ENCODE assay signal across 1 cellular context in the genomic region with DNA sequence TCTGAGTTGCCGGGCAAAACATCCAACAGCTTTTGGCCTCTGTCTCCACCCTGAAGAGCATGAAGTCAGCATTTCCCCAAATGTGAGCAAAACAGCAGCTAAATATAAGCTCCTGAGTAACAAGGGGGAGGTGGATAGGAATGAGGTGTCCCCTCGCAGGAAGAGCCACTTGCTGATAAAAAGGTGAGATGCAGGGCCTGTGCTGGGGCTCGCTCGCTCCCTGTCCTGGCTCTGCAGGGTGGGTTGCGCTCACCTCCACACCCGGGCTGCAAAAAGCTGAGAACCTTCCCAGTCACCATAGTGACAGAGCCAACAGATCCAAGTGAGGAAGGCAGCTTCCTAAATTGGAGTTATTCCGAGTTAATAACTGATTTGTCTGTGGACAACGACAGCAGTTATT.
TF ChIP-seq lines count a peak whose summit lies in the region.

No MANE protein-coding gene starts in this region.

TF ChIP-seq in WTC11, 78 proteins besides CTCF, POLR2A, EP300 and RAD21 (continued from another document):
- TF ChIP-seq, protein P1, sequence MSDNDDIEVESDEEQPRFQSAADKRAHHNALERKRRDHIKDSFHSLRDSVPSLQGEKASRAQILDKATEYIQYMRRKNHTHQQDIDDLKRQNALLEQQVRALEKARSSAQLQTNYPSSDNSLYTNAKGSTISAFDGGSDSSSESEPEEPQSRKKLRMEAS (CRISPR knock-in tag; IDR thresholded peaks at IDR 0.05) = no peak
- no peak for TF ChIP-seq ZNF263 (CRISPR knock-in tag; IDR thresholded peaks at IDR 0.05; ENCODE audit: low read depth)
- no peak for TF ChIP-seq TEAD1 (CRISPR knock-in tag; IDR thresholded peaks at IDR 0.05)
- TF ChIP-seq, protein P2, sequence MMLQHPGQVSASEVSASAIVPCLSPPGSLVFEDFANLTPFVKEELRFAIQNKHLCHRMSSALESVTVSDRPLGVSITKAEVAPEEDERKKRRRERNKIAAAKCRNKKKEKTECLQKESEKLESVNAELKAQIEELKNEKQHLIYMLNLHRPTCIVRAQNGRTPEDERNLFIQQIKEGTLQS (CRISPR knock-in tag; conservative IDR thresholded peaks at IDR 0.05) = no peak
- TF ChIP-seq, protein P3, sequence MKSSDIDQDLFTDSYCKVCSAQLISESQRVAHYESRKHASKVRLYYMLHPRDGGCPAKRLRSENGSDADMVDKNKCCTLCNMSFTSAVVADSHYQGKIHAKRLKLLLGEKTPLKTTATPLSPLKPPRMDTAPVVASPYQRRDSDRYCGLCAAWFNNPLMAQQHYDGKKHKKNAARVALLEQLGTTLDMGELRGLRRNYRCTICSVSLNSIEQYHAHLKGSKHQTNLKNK (CRISPR knock-in tag; IDR thresholded peaks at IDR 0.05) = no peak
- no peak for TF ChIP-seq IRF2 (CRISPR knock-in tag; IDR thresholded peaks at IDR 0.05; ENCODE audit: borderline replicate concordance, low read depth)
- no peak for TF ChIP-seq PRRX2 (CRISPR knock-in tag; IDR thresholded peaks at IDR 0.05)
- TF ChIP-seq ZNF416 (CRISPR knock-in tag; IDR thresholded peaks at IDR 0.05) = no peak
